14 cellular contexts compared by ENCODE assay signal in the genomic region with DNA sequence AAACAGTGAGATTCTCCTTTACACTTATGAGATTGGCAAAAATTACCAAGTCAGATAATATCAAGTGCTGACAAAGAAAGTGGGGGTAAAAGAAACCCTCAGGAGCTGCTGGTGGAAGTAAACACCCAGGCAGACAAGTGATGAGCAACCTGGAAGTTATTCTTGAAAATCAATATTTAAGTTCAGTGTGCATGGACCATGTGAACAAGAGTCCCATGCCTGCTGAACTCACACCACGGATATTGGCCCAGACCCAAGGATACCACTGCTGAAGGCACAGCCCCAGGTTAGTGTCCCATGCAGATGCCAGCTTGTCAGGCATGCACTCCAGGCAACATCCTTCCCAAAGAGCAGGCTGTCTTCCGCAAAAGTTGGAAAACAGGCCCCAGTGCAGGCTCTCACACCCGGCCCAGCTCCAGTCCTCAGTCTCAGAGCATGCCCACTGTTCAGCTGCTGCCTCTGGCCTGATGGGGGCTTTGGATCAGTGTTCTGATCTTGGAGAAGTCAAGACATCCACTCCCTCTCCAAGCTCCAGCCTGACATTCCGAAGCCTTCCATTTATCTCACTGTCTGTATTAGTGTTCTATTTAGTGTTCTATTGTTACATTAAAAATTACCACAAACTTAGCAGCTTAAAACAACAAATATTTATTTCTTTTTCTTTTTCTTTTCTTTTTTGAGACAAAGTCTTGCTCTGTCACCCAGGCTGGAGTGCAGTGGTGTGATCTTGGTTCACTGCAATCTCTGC.
DNase-seq lines count a peak whose midpoint lies in the region; ATAC-seq and TF ChIP-seq lines count a peak whose summit lies in the region.
"Had no signal": no experiment of that assay in that cellular context is flagged by ENCODE, and none has a peak within 500 bp of the region (broad histone marks: within the 10 kb centered on the region; RNA-seq: fewer than 3 reads in every experiment).

No MANE protein-coding gene starts in this region.

- H3K27ac ChIP-seq in subcutaneous abdominal adipose tissue (ENCODE audit: low read depth, low read length): peak overlapping the region; percentile 96

- H3K9me3 Mint-ChIP-seq in WTC11: peaks cover 6% of the 10 kb centered on the region; the same call in 1 of the 2 replicates
- H3K9me3 Mint-ChIP-seq: activated T-cell treated with anti-CD3 and anti-CD28 coated beads, Interleukin-2, amount 50 U/mL, for 4 hours had no signal

- H3K27ac Mint-ChIP-seq in WTC11: no peak overlapping the region

- DNase-seq in HK-2 (ENCODE audit: unreplicated experiment): peak; percentile 28
- no peak for DNase-seq in WTC11 (ENCODE audit: low spot score)
- peak; percentile 94 for DNase-seq in kidney tubule cell (ENCODE audit: low spot score)
- DNase-seq in AG08396 (ENCODE audit: low spot score): no peak
- DNase-seq: activated CD4-positive, alpha-beta T cell treated with anti-CD3 and anti-CD28 coated beads for 1 hour; activated T-cell treated with anti-CD3 and anti-CD28 coated beads, Interleukin-2, amount 50 U/mL, for 4 hours; H7; MM.1S; NK-92 treated with Interleukin-12 subunit alpha and Interleukin-12 subunit beta, amount 100 ng/mL, for 24 hours; stimulated activated CD4-positive, alpha-beta T cell treated with anti-CD3 and anti-CD28 coated beads, Interleukin-4, amount 100 ng/mL, for 1 hour had no signal

- no peak overlapping the region for H3K4me3 ChIP-seq in subcutaneous abdominal adipose tissue (ENCODE audit: low read depth in 1 of 5, low read length in 5 of 5)

- H3K4me1 Mint-ChIP-seq in WTC11: peaks cover 24% of the 10 kb centered on the region

- no peak for ATAC-seq in WTC11
- no peak for ATAC-seq in HG02588 (IDR thresholded peaks at IDR 0.05; ENCODE audit: unreplicated experiment)
- ATAC-seq in HG03045 (IDR thresholded peaks at IDR 0.05; ENCODE audit: unreplicated experiment): no peak
- ATAC-seq: activated T-cell treated with anti-CD3 and anti-CD28 coated beads, Interleukin-2, amount 50 U/mL, for 4 hours had no signal

- POLR2A ChIA-PET in WTC11 (lab: Charles Lee): interaction anchor here (2.9 kb wide), 1 partner anchor 134 kb away, joined by 11 read pairs; a partner anchor contains a TSS

- no peaks in the 10 kb centered on the region for H3K36me3 Mint-ChIP-seq in WTC11

- no peaks in the 10 kb centered on the region for H3K36me3 ChIP-seq in subcutaneous abdominal adipose tissue (ENCODE audit: control insufficient read depth in 5 of 5, insufficient read depth in 5 of 5, low read length in 5 of 5)

- H3K9ac ChIP-seq in subcutaneous abdominal adipose tissue (ENCODE audit: low read length in 5 of 5): no peak overlapping the region

- no peak overlapping the region for H3K4me3 Mint-ChIP-seq in WTC11
- H3K4me3 Mint-ChIP-seq: activated T-cell treated with anti-CD3 and anti-CD28 coated beads, Interleukin-2, amount 50 U/mL, for 4 hours; CD4-positive, CD25-positive, alpha-beta regulatory T cell had no signal

- no peaks in the 10 kb centered on the region for H3K27me3 ChIP-seq in subcutaneous abdominal adipose tissue (ENCODE audit: control insufficient read depth in 5 of 5, insufficient read depth in 4 of 5, low read length in 5 of 5)

- H3K27me3 Mint-ChIP-seq in WTC11 (ENCODE audit: low read depth): peaks cover 3% of the 10 kb centered on the region

- H3K4me1 ChIP-seq in subcutaneous abdominal adipose tissue (ENCODE audit: control insufficient read depth in 5 of 5, insufficient read depth in 5 of 5, low read length in 5 of 5): peaks cover 19 to 83% (median 73%) of the 10 kb centered on the region in 5 donors

- TF ChIP-seq CTCF in WTC11 (IDR thresholded peaks at IDR 0.05): no peak

- H3K9me3 ChIP-seq in subcutaneous abdominal adipose tissue (ENCODE audit: control insufficient read depth in 5 of 5, low read length in 5 of 5): peaks cover 0 to 8% (median 6%) of the 10 kb centered on the region in 5 donors

- CTCF ChIA-PET in WTC11 (lab: Charles Lee): no interaction called here

TF ChIP-seq in WTC11, 78 proteins besides CTCF, POLR2A, EP300 and RAD21:
- peak; percentile 72 for TF ChIP-seq GABPB1 (CRISPR knock-in tag; IDR thresholded peaks at IDR 0.05)
- TF ChIP-seq, protein P1, sequence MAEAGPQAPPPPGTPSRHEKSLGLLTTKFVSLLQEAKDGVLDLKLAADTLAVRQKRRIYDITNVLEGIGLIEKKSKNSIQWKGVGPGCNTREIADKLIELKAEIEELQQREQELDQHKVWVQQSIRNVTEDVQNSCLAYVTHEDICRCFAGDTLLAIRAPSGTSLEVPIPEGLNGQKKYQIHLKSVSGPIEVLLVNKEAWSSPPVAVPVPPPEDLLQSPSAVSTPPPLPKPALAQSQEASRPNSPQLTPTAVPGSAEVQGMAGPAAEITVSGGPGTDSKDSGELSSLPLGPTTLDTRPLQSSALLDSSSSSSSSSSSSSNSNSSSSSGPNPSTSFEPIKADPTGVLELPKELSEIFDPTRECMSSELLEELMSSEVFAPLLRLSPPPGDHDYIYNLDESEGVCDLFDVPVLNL (CRISPR knock-in tag; IDR thresholded peaks at IDR 0.05; ENCODE audit: borderline replicate concordance, low read depth): no peak
- TF ChIP-seq, protein P2, sequence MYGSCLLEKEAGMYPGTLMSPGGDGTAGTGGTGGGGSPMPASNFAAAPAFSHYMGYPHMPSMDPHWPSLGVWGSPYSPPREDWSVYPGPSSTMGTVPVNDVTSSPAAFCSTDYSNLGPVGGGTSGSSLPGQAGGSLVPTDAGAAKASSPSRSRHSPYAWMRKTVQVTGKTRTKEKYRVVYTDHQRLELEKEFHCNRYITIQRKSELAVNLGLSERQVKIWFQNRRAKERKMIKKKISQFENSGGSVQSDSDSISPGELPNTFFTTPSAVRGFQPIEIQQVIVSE (CRISPR knock-in tag; IDR thresholded peaks at IDR 0.05; ENCODE audit: borderline replicate concordance): no peak

Comparison
In these comparisons a context has a peak if more than half of its experiments do, and no peak if none do; other contexts are left out.
1. DNase-seq: peak in HK-2 (single experiment) and kidney tubule cell (single experiment); none in WTC11 (single experiment) and AG08396 (single experiment).